In the genomic region with DNA sequence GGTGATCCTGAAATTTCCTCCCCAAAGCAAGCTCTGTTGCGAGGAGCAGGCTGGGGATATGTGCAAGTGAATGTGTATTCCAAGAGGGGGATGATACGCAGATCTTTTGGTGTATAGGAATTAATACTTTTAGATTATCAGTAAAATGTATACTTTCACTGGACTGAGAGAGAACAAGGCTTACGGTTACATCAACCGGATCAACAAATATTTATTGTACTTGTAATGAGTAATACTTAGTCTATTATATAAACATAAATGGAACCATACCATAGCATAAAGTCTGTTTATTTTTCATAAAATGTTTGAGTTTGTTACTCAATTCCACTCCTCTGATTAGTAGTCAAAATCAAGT, we compare ENCODE assay signal across 8 cellular contexts. TPM values are rescaled to one million over a fixed set of nuclear protein-coding genes. Genes with fewer than 3 reads are reported as not detected.
DNase-seq lines count a peak whose midpoint lies in the region; ATAC-seq, FAIRE-seq and TF ChIP-seq lines count a peak whose summit lies in the region.

No MANE protein-coding gene starts in this region.

- peak overlapping the region; percentile 92 for H3K4me2 ChIP-seq in HepG2 (ENCODE audit: low read depth, low read length)

- H4K20me1 ChIP-seq in HepG2 (ENCODE audit: insufficient read depth, low read length) = peaks cover 12% of the 10 kb centered on the region

- CTCF ChIA-PET in HepG2 (lab: Yijun Ruan, JAX; ENCODE audit: low intra/inter-chr PET ratio, low total read pairs) = interaction anchor here (1.7 kb wide), 1 partner anchor 44 kb away, joined by 19 read pairs; a partner anchor contains a TSS

- H3K36me3 ChIP-seq in HepG2 (replicated peaks in 1 of 2; ENCODE audit: control insufficient read depth in 1 of 2, insufficient read depth in 2 of 2, low read length in 2 of 2) = no peaks in the 10 kb centered on the region
- H3K36me3 ChIP-seq in thymus (ENCODE audit: control insufficient read depth, insufficient read depth) = no peaks in the 10 kb centered on the region

- H3K27me3 Mint-ChIP-seq in activated CD4-positive, alpha-beta T cell treated with anti-CD3 and anti-CD28 coated beads, Interleukin-2, amount 10 ng/mL, durations not matched to agents 24 days and 14 days = peaks cover 15% of the 10 kb centered on the region

- FAIRE-seq in HepG2 (lab: Jason Lieb, UNC) = peak; percentile 30

- TF ChIP-seq CTCF in HepG2 (CRISPR knock-in tag; IDR thresholded peaks at IDR 0.05) = no peak

- H2AFZ ChIP-seq in HepG2 (ENCODE audit: low read length) = peak overlapping the region; percentile 92

- BruUV-seq in HepG2 (replicated peaks; lab: Mats Ljungman, UMichigan) = no TSS peak

- TF ChIP-seq RAD21 in HepG2 (CRISPR knock-in tag; IDR thresholded peaks at IDR 0.05) = no peak

- H3K4me1 ChIP-seq in HepG2 (ENCODE audit: insufficient read depth, low read length) (peaks cover 57% of the 10 kb centered on the region), thymus (ENCODE audit: control insufficient read depth, insufficient read depth, low read length) (peaks cover 6% of the 10 kb centered on the region)

- TF ChIP-seq EP300 in HepG2 (IDR thresholded peaks at IDR 0.05; ENCODE audit: low read depth in 2 of 2, low read length in 2 of 2) = no peak
- TF ChIP-seq EP300 in HepG2 (CRISPR knock-in tag; IDR thresholded peaks at IDR 0.05; ENCODE audit: borderline replicate concordance) = no peak

- no peak for ATAC-seq in HepG2
- ATAC-seq in GM19035 (IDR thresholded peaks at IDR 0.05; ENCODE audit: unreplicated experiment) = no peak

- peak overlapping the region; percentile 97 for H3K27ac Mint-ChIP-seq in activated CD4-positive, alpha-beta T cell treated with anti-CD3 and anti-CD28 coated beads, Interleukin-2, amount 10 ng/mL, durations not matched to agents 24 days and 14 days

- 0% methylated on average over 4 of the region's 4 CpGs for WGBS in HepG2 (ENCODE audit: low lambda C conversion rate)
- 9% methylated on average over 4 of the region's 4 CpGs for WGBS in thymus

- peaks cover 21% of the 10 kb centered on the region for H3K36me3 Mint-ChIP-seq in activated CD4-positive, alpha-beta T cell treated with anti-CD3 and anti-CD28 coated beads, Interleukin-2, amount 10 ng/mL, durations not matched to agents 24 days and 14 days (ENCODE audit: low read depth)

- peaks cover 34% of the 10 kb centered on the region for H3K4me1 Mint-ChIP-seq in activated CD4-positive, alpha-beta T cell treated with anti-CD3 and anti-CD28 coated beads, Interleukin-2, amount 10 ng/mL, durations not matched to agents 24 days and 14 days

- intact Hi-C loops in activated CD4-positive, alpha-beta T cell treated with anti-CD3 and anti-CD28 coated beads, Interleukin-2, amount 10 ng/mL, durations not matched to agents 24 days and 14 days (cut with micrococcal nuclease) = loop anchor here (1.0 kb wide), 3 partner anchors 14 to 43 kb away; a partner anchor contains a TSS
- intact Hi-C loops in HepG2 (cut with micrococcal nuclease; ENCODE audit: unreplicated experiment) = loop anchor here (1.0 kb wide), 2 partner anchors 35 to 44 kb away; a partner anchor contains a TSS

- no peak for DNase-seq in activated CD4-positive, alpha-beta T cell treated with anti-CD3 and anti-CD28 coated beads, Interleukin-2, amount 10 ng/mL, durations not matched to agents 24 days and 14 days
- DNase-seq in activated CD4-positive, alpha-beta T cell treated with anti-CD3 and anti-CD28 coated beads for 4 hours = no peak
- DNase-seq in HepG2 (ENCODE audit: low spot score) (no peak), MV-4-11 (lab: John Stamatoyannopoulos, UW) (no peak), RKO (ENCODE audit: low spot score) (no peak)

- peak overlapping the region; percentile 73 to 94 (median 93) for H3K4me3 ChIP-seq in HepG2 (replicated peaks in 1 of 3; ENCODE audit: insufficient read depth in 1 of 3, low read depth in 2 of 3, low read length in 3 of 3)
- H3K4me3 ChIP-seq in thymus (ENCODE audit: low read length) = peak overlapping the region; percentile 73

- POLR2A ChIA-PET in HepG2 (lab: Yijun Ruan, JAX) = interaction anchor here (0.8 to 2.2 kb wide), 7 partner anchors 8 to 31 kb away, joined by 3 to 11 read pairs (median 6); no protein-coding TSS in a partner anchor

- no peaks in the 10 kb centered on the region for H3K9me3 ChIP-seq in HepG2 (ENCODE audit: low read length)
- H3K9me3 ChIP-seq in thymus (ENCODE audit: control insufficient read depth) = no peaks in the 10 kb centered on the region

- H3K9ac ChIP-seq in HepG2 (ENCODE audit: insufficient read depth, low read depth, low read length) = peak overlapping the region; percentile 71

- H3K79me2 ChIP-seq in HepG2 (ENCODE audit: insufficient read depth, low read length) = peaks cover 37% of the 10 kb centered on the region

- in situ Hi-C loops in HepG2 (cut with HindIII; ENCODE audit: extremely low pct_ligation_motif_present, low pct_unique_long_range_greater_than_20kb) = no loop called here

- peak overlapping the region; percentile 90 for H3K27ac ChIP-seq in angular gyrus (ENCODE audit: low read depth, low read length)
- H3K27ac ChIP-seq in HepG2 (ENCODE audit: extremely low read length, insufficient read depth, low read length) = peak overlapping the region; percentile 63
- no peak overlapping the region for H3K27ac ChIP-seq in thymus (ENCODE audit: low read depth)

- no peaks in the 10 kb centered on the region for H3K9me3 Mint-ChIP-seq in activated CD4-positive, alpha-beta T cell treated with anti-CD3 and anti-CD28 coated beads, Interleukin-2, amount 10 ng/mL, durations not matched to agents 24 days and 14 days

- no peaks in the 10 kb centered on the region; a peak in 1 of 5 replicates for H3K27me3 ChIP-seq in HepG2 (ENCODE audit: control insufficient read depth in 1 of 2, insufficient read depth in 2 of 2, low read length in 2 of 2)
- H3K27me3 ChIP-seq in thymus (ENCODE audit: control insufficient read depth, insufficient read depth) = no peaks in the 10 kb centered on the region

- no peak for TF ChIP-seq POLR2A in HepG2 (IDR thresholded peaks at IDR 0.05; ENCODE audit: insufficient read depth in 1 of 2, low read depth in 2 of 2, low read length in 2 of 2)

- H3K4me3 Mint-ChIP-seq in activated CD4-positive, alpha-beta T cell treated with anti-CD3 and anti-CD28 coated beads, Interleukin-2, amount 10 ng/mL, durations not matched to agents 24 days and 14 days = peak overlapping the region; percentile 88

RNA-seq across cellular contexts. Expression of a gene that starts 0.7 kb away (rescaled TPM):
- 44.8 and 49.1 TPM in 2 replicates for total RNA-seq in activated CD4-positive, alpha-beta T cell treated with anti-CD3 and anti-CD28 coated beads, Interleukin-2, amount 10 ng/mL, durations not matched to agents 24 days and 14 days
- 58.0 and 78.7 TPM in 2 replicates for total RNA-seq in HepG2 (2016; rRNA removed; fragmentation: Illumina TruSeq; extraction: Trizol)
- total RNA-seq in HepG2 (2016; cell fraction: cytosol; rRNA removed; fragmentation: Illumina TruSeq; extraction: Trizol; ENCODE audit: low read depth) = 31.0 and 34.0 TPM in 2 replicates
- total RNA-seq in HepG2 (2016; cell fraction: insoluble cytoplasmic fraction; rRNA removed; fragmentation: Illumina TruSeq; extraction: Trizol) = 56.3 and 76.7 TPM in 2 replicates
- 28.2 and 36.2 TPM in 2 replicates for total RNA-seq in HepG2 (2016; cell fraction: membrane; rRNA removed; fragmentation: Illumina TruSeq; extraction: Trizol)
- total RNA-seq in HepG2 (2016; cell fraction: nucleus; rRNA removed; fragmentation: Illumina TruSeq; extraction: Trizol) = 48.6 and 60.5 TPM in 2 replicates
- polyA plus RNA-seq in HepG2 (2011; rRNA removed) = 29.0 and 36.6 TPM in 2 replicates
- polyA plus RNA-seq in HepG2 (2011; cell fraction: cytosol; rRNA removed) = 10.5 and 18.5 TPM in 2 replicates
- polyA plus RNA-seq in HepG2 (2011; cell fraction: nucleus; rRNA removed) = 38.2 and 50.6 TPM in 2 replicates
- 39.5 and 51.9 TPM in 2 replicates for polyA plus RNA-seq in HepG2 (2012)
- polyA plus RNA-seq in HepG2 (2016; cell fraction: cytosol; fragmentation: Illumina TruSeq; extraction: Trizol; ENCODE audit: low read depth) = 1.4 and 1.5 TPM in 2 replicates
- 32.4 and 34.1 TPM in 2 replicates for polyA plus RNA-seq in HepG2 (2016; cell fraction: insoluble cytoplasmic fraction; fragmentation: Illumina TruSeq; extraction: Trizol; ENCODE audit: low read depth)
- polyA plus RNA-seq in HepG2 (2016; cell fraction: membrane; fragmentation: Illumina TruSeq; extraction: Trizol; ENCODE audit: low read depth) = 3.2 and 4.1 TPM in 2 replicates
- 61.0 and 74.0 TPM in 2 replicates for polyA plus RNA-seq in HepG2 (2016; cell fraction: nucleus; fragmentation: Illumina TruSeq; extraction: Trizol; ENCODE audit: insufficient read depth, low read depth)
- 12.8 and 19.6 TPM in 2 replicates for polyA minus RNA-seq in HepG2 (2011; rRNA and poly(A)+ RNA removed; ENCODE audit: low replicate concordance)
- 42.8 and 49.6 TPM in 2 replicates for polyA minus RNA-seq in HepG2 (2011; cell fraction: cytosol; rRNA and poly(A)+ RNA removed)
- polyA minus RNA-seq in HepG2 (2011; cell fraction: nucleus; rRNA and poly(A)+ RNA removed) = 88.8 and 97.3 TPM in 2 replicates
- 31.6 TPM for polyA plus RNA-seq in thymus

RNA-seq across cellular contexts. Expression of a gene that starts 36.2 kb away (rescaled TPM):
- total RNA-seq in activated CD4-positive, alpha-beta T cell treated with anti-CD3 and anti-CD28 coated beads, Interleukin-2, amount 10 ng/mL, durations not matched to agents 24 days and 14 days = 1,546 and 1,565 TPM in 2 replicates
- 1,981 and 2,192 TPM in 2 replicates for total RNA-seq in HepG2 (2016; rRNA removed; fragmentation: Illumina TruSeq; extraction: Trizol)
- 3,324 and 3,542 TPM in 2 replicates for total RNA-seq in HepG2 (2016; cell fraction: cytosol; rRNA removed; fragmentation: Illumina TruSeq; extraction: Trizol; ENCODE audit: low read depth)
- total RNA-seq in HepG2 (2016; cell fraction: insoluble cytoplasmic fraction; rRNA removed; fragmentation: Illumina TruSeq; extraction: Trizol) = 1,946 and 2,347 TPM in 2 replicates
- total RNA-seq in HepG2 (2016; cell fraction: membrane; rRNA removed; fragmentation: Illumina TruSeq; extraction: Trizol) = 4,900 and 5,247 TPM in 2 replicates
- total RNA-seq in HepG2 (2016; cell fraction: nucleus; rRNA removed; fragmentation: Illumina TruSeq; extraction: Trizol) = 696 and 786 TPM in 2 replicates
- polyA plus RNA-seq in HepG2 (2011; rRNA removed) (3,367 and 3,734 TPM in 2 replicates), thymus (3,080 TPM)
- 216 and 299 TPM in 2 replicates for polyA plus RNA-seq in HepG2 (2011; cell fraction: cytosol; rRNA removed)
- polyA plus RNA-seq in HepG2 (2011; cell fraction: nucleus; rRNA removed) = 168 and 341 TPM in 2 replicates
- polyA plus RNA-seq in HepG2 (2012) = 2,075 and 2,920 TPM in 2 replicates
- polyA plus RNA-seq in HepG2 (2016; cell fraction: cytosol; fragmentation: Illumina TruSeq; extraction: Trizol; ENCODE audit: low read depth) = 4,668 and 5,281 TPM in 2 replicates
- 2,672 and 2,701 TPM in 2 replicates for polyA plus RNA-seq in HepG2 (2016; cell fraction: insoluble cytoplasmic fraction; fragmentation: Illumina TruSeq; extraction: Trizol; ENCODE audit: low read depth)
- 6,074 and 6,302 TPM in 2 replicates for polyA plus RNA-seq in HepG2 (2016; cell fraction: membrane; fragmentation: Illumina TruSeq; extraction: Trizol; ENCODE audit: low read depth)
- 1,552 and 1,570 TPM in 2 replicates for polyA plus RNA-seq in HepG2 (2016; cell fraction: nucleus; fragmentation: Illumina TruSeq; extraction: Trizol; ENCODE audit: insufficient read depth, low read depth)
- polyA minus RNA-seq in HepG2 (2011; rRNA and poly(A)+ RNA removed; ENCODE audit: low replicate concordance) = 352 and 1,422 TPM in 2 replicates
- polyA minus RNA-seq in HepG2 (2011; cell fraction: cytosol; rRNA and poly(A)+ RNA removed) = 513 and 618 TPM in 2 replicates
- polyA minus RNA-seq in HepG2 (2011; cell fraction: nucleus; rRNA and poly(A)+ RNA removed) = 284 and 353 TPM in 2 replicates

RNA-seq across cellular contexts. Expression of a gene that starts 42.3 kb away (rescaled TPM):
- total RNA-seq in activated CD4-positive, alpha-beta T cell treated with anti-CD3 and anti-CD28 coated beads, Interleukin-2, amount 10 ng/mL, durations not matched to agents 24 days and 14 days = 1.7 and 1.8 TPM in 2 replicates
- 1.4 TPM in 2 replicates for total RNA-seq in HepG2 (2016; rRNA removed; fragmentation: Illumina TruSeq; extraction: Trizol)
- total RNA-seq in HepG2 (2016; cell fraction: cytosol; rRNA removed; fragmentation: Illumina TruSeq; extraction: Trizol; ENCODE audit: low read depth) = 0.71 and 1.1 TPM in 2 replicates
- 1.2 and 1.6 TPM in 2 replicates for total RNA-seq in HepG2 (2016; cell fraction: insoluble cytoplasmic fraction; rRNA removed; fragmentation: Illumina TruSeq; extraction: Trizol)
- total RNA-seq in HepG2 (2016; cell fraction: membrane; rRNA removed; fragmentation: Illumina TruSeq; extraction: Trizol) = 1.1 and 1.6 TPM in 2 replicates
- 0.56 and 1.2 TPM in 2 replicates for total RNA-seq in HepG2 (2016; cell fraction: nucleus; rRNA removed; fragmentation: Illumina TruSeq; extraction: Trizol)
- polyA plus RNA-seq in HepG2 (2011; rRNA removed) = 0.33 and 0.39 TPM in 2 replicates
- 0.16 and 0.31 TPM in 2 replicates for polyA plus RNA-seq in HepG2 (2011; cell fraction: cytosol; rRNA removed)
- polyA plus RNA-seq in HepG2 (2011; cell fraction: nucleus; rRNA removed) = 0.08 and 0.24 TPM in 2 replicates
- 0.43 and 0.58 TPM in 2 replicates for polyA plus RNA-seq in HepG2 (2012)
- polyA plus RNA-seq in HepG2 (2016; cell fraction: cytosol; fragmentation: Illumina TruSeq; extraction: Trizol; ENCODE audit: low read depth) = 0.05 TPM in 1 of 2 replicates, not detected in the other
- polyA plus RNA-seq in HepG2 (2016; cell fraction: insoluble cytoplasmic fraction; fragmentation: Illumina TruSeq; extraction: Trizol; ENCODE audit: low read depth) = 0.73 and 1.0 TPM in 2 replicates
- polyA plus RNA-seq in HepG2 (2016; cell fraction: membrane; fragmentation: Illumina TruSeq; extraction: Trizol; ENCODE audit: low read depth) = 0.08 and 0.15 TPM in 2 replicates
- polyA plus RNA-seq in HepG2 (2016; cell fraction: nucleus; fragmentation: Illumina TruSeq; extraction: Trizol; ENCODE audit: insufficient read depth, low read depth) = 0.66 and 0.81 TPM in 2 replicates
- polyA minus RNA-seq in HepG2 (2011; rRNA and poly(A)+ RNA removed; ENCODE audit: low replicate concordance) = 0.26 and 9.3 TPM in 2 replicates
- polyA minus RNA-seq in HepG2 (2011; cell fraction: cytosol; rRNA and poly(A)+ RNA removed) = 0.20 TPM in 1 of 2 replicates, not detected in the other
- 0.26 and 0.62 TPM in 2 replicates for polyA minus RNA-seq in HepG2 (2011; cell fraction: nucleus; rRNA and poly(A)+ RNA removed)
- polyA plus RNA-seq in thymus = 2.6 TPM

RNA-seq across cellular contexts. Expression of a gene that starts 43.1 kb away (rescaled TPM):
- total RNA-seq in activated CD4-positive, alpha-beta T cell treated with anti-CD3 and anti-CD28 coated beads, Interleukin-2, amount 10 ng/mL, durations not matched to agents 24 days and 14 days = 22.7 and 23.1 TPM in 2 replicates
- total RNA-seq in HepG2 (2016; rRNA removed; fragmentation: Illumina TruSeq; extraction: Trizol) = 20.0 and 37.9 TPM in 2 replicates
- total RNA-seq in HepG2 (2016; cell fraction: cytosol; rRNA removed; fragmentation: Illumina TruSeq; extraction: Trizol; ENCODE audit: low read depth) = 1.3 and 1.7 TPM in 2 replicates
- total RNA-seq in HepG2 (2016; cell fraction: insoluble cytoplasmic fraction; rRNA removed; fragmentation: Illumina TruSeq; extraction: Trizol) = 18.6 and 39.1 TPM in 2 replicates
- total RNA-seq in HepG2 (2016; cell fraction: membrane; rRNA removed; fragmentation: Illumina TruSeq; extraction: Trizol) = 4.6 and 4.8 TPM in 2 replicates
- 9.9 and 10.9 TPM in 2 replicates for total RNA-seq in HepG2 (2016; cell fraction: nucleus; rRNA removed; fragmentation: Illumina TruSeq; extraction: Trizol)
- polyA plus RNA-seq in HepG2 (2011; rRNA removed) = 3.8 and 4.5 TPM in 2 replicates
- polyA plus RNA-seq in HepG2 (2011; cell fraction: cytosol; rRNA removed) = 1.4 and 2.4 TPM in 2 replicates
- polyA plus RNA-seq in HepG2 (2011; cell fraction: nucleus; rRNA removed) = 1.2 and 2.1 TPM in 2 replicates
- 9.7 and 10.0 TPM in 2 replicates for polyA plus RNA-seq in HepG2 (2012)
- polyA plus RNA-seq in HepG2 (2016; cell fraction: cytosol; fragmentation: Illumina TruSeq; extraction: Trizol; ENCODE audit: low read depth) = 0.32 and 0.58 TPM in 2 replicates
- polyA plus RNA-seq in HepG2 (2016; cell fraction: insoluble cytoplasmic fraction; fragmentation: Illumina TruSeq; extraction: Trizol; ENCODE audit: low read depth) = 21.9 and 22.3 TPM in 2 replicates
- polyA plus RNA-seq in HepG2 (2016; cell fraction: membrane; fragmentation: Illumina TruSeq; extraction: Trizol; ENCODE audit: low read depth) = 1.8 and 2.1 TPM in 2 replicates
- polyA plus RNA-seq in HepG2 (2016; cell fraction: nucleus; fragmentation: Illumina TruSeq; extraction: Trizol; ENCODE audit: insufficient read depth, low read depth) = 8.5 and 9.4 TPM in 2 replicates
- 1.7 and 4.1 TPM in 2 replicates for polyA minus RNA-seq in HepG2 (2011; rRNA and poly(A)+ RNA removed; ENCODE audit: low replicate concordance)
- polyA minus RNA-seq in HepG2 (2011; cell fraction: cytosol; rRNA and poly(A)+ RNA removed) = 7.9 and 11.0 TPM in 2 replicates
- 12.5 and 17.9 TPM in 2 replicates for polyA minus RNA-seq in HepG2 (2011; cell fraction: nucleus; rRNA and poly(A)+ RNA removed)
- 13.4 TPM for polyA plus RNA-seq in thymus
